In the genomic region with DNA sequence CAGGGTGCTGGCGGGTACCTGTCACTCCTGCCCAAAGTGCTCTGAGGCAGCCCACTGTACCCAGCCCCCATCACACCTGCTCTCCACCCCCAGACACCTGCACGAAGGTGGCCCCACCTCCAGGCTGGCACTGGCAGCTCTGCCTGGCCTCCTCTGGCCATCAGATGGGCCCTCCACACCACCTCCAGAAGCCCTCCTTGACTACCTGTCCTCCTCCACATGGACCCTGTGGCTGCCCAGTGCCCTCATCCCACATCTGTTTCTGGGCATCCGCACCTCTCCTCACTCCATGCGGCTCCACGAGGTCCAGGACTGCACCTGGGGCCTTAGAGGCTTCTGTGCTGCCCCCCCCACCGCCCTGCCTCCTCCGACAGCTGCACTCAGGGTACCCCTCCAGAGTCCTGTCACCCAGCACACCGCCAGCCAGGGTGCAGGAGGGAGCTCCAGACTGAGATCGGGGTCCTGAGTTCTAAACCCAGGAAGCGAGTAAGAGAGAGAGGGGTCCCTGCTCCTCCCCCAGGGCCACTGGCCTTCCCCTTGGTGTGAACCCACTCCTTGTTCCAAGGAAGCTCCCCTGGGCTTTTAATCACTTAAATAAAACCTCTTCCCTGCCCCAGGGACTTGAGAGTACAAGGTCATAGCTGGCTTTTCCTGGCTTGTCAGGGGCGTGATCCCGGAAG, we compare ENCODE assay signal across 1 cellular context.
TF ChIP-seq lines count a peak whose summit lies in the region.

No MANE protein-coding gene starts in this region.

TF ChIP-seq in neural cell, 6 proteins besides CTCF, POLR2A, EP300 and RAD21 (continued from another document):
- TF ChIP-seq, protein P1, sequence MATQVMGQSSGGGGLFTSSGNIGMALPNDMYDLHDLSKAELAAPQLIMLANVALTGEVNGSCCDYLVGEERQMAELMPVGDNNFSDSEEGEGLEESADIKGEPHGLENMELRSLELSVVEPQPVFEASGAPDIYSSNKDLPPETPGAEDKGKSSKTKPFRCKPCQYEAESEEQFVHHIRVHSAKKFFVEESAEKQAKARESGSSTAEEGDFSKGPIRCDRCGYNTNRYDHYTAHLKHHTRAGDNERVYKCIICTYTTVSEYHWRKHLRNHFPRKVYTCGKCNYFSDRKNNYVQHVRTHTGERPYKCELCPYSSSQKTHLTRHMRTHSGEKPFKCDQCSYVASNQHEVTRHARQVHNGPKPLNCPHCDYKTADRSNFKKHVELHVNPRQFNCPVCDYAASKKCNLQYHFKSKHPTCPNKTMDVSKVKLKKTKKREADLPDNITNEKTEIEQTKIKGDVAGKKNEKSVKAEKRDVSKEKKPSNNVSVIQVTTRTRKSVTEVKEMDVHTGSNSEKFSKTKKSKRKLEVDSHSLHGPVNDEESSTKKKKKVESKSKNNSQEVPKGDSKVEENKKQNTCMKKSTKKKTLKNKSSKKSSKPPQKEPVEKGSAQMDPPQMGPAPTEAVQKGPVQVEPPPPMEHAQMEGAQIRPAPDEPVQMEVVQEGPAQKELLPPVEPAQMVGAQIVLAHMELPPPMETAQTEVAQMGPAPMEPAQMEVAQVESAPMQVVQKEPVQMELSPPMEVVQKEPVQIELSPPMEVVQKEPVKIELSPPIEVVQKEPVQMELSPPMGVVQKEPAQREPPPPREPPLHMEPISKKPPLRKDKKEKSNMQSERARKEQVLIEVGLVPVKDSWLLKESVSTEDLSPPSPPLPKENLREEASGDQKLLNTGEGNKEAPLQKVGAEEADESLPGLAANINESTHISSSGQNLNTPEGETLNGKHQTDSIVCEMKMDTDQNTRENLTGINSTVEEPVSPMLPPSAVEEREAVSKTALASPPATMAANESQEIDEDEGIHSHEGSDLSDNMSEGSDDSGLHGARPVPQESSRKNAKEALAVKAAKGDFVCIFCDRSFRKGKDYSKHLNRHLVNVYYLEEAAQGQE (IDR thresholded peaks at IDR 0.05; ENCODE audit: borderline replicate concordance), result no peak
TF ChIP-seq in neural cell: peak in this region for 0.
